ENCODE assay signal across 11 cellular contexts in the genomic region with DNA sequence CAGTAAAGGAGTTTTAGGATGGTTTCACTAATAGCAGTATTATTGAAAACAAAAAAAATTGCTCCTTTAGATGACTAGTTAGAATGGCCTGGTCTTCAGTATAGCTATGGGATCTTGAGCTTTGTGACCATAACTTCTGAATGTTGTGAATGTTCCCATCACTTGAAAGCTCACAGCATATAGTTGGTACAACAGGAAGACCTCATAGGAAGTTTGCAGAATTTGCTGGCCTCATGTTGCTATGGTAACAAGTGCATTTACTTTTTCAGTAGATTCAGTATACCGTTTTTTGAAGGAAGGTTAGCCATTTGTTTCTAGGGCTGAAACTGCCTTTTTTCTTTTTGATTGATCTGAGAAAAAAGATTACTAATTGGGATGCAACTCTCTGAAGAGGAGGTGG. TPM values are rescaled to one million over a fixed set of nuclear protein-coding genes. Genes with fewer than 3 reads are reported as not detected.
A peak's percentile ranks its signal among the peaks of the same experiment; 100 is the strongest.
DNase-seq lines count a peak whose midpoint lies in the region; TF ChIP-seq lines count a peak whose summit lies in the region.
"Had no signal": no experiment of that assay in that cellular context is flagged by ENCODE, and none has a peak within 500 bp of the region (broad histone marks: within the 10 kb centered on the region; RNA-seq: fewer than 3 reads in every experiment).

No MANE protein-coding gene starts in this region.

- no peak overlapping the region for H2AFZ ChIP-seq in MM.1S (ENCODE audit: low read length)

- peaks cover 98% of the 10 kb centered on the region for H3K79me2 ChIP-seq in MM.1S (ENCODE audit: low read length)

- intact Hi-C loops in CD4-positive, alpha-beta memory T cell (cut with micrococcal nuclease): no loop called here
- intact Hi-C loops in CD14-positive monocyte (cut with micrococcal nuclease): no loop called here

- no peak overlapping the region for H3K4me3 ChIP-seq in CD4-positive, alpha-beta memory T cell (ENCODE audit: low read length in 2 of 2)
- no peak overlapping the region for H3K4me3 ChIP-seq in MM.1S (ENCODE audit: low read length)
- no peak overlapping the region for H3K4me3 ChIP-seq in fibroblast of mammary gland (ENCODE audit: control insufficient read depth, low read depth, low read length)
- H3K4me3 ChIP-seq: ascending aorta, SJCRH30 had no signal

- H3K36me3 Mint-ChIP-seq in CD4-positive, alpha-beta memory T cell: peaks cover 4 to 22% of the 10 kb centered on the region in 2 donors
- H3K36me3 Mint-ChIP-seq in CD14-positive monocyte: peaks cover 8 to 17% of the 10 kb centered on the region in 2 donors

- no peaks in the 10 kb centered on the region for H3F3A ChIP-seq in MM.1S (ENCODE audit: insufficient read depth, low read length)

- in situ Hi-C loops in GM13976 (cut with MboI; ENCODE audit: low sequenced_read_pairs, unreplicated experiment): no loop called here

- peaks cover 35% of the 10 kb centered on the region for H4K20me1 ChIP-seq in MM.1S (ENCODE audit: insufficient read depth, low read length)

- no peak overlapping the region for H3K9ac ChIP-seq in MM.1S (ENCODE audit: low read length)

- no peaks in the 10 kb centered on the region for H3K27me3 ChIP-seq in CD4-positive, alpha-beta memory T cell (ENCODE audit: insufficient read depth, low read length)
- no peaks in the 10 kb centered on the region for H3K27me3 ChIP-seq in MM.1S (replicated peaks; ENCODE audit: insufficient read depth, low read length)
- H3K27me3 ChIP-seq: ascending aorta, SJCRH30 had no signal

- CTCF ChIA-PET in CD4-positive, alpha-beta memory T cell (lab: Charles Lee; ENCODE audit: partially characterized antibody): interaction anchor here (0.9 to 1.6 kb wide), 3 partner anchors 9 to 70 kb away, joined by 3 to 8 read pairs (median 6); a partner anchor contains a TSS

- H3K27ac Mint-ChIP-seq in CD4-positive, alpha-beta memory T cell: peak overlapping the region in 6 of 7 donors; percentile 13 to 75 (median 70)
- no peak overlapping the region for H3K27ac Mint-ChIP-seq in CD14-positive monocyte

- H3K4me2 ChIP-seq in MM.1S (ENCODE audit: low read depth, low read length): no peak overlapping the region

- peaks cover 94% of the 10 kb centered on the region for H3K4me1 ChIP-seq in CD4-positive, alpha-beta memory T cell (ENCODE audit: insufficient read depth, low read length)
- H3K4me1 ChIP-seq in MM.1S (ENCODE audit: low read length): no peaks in the 10 kb centered on the region

- peaks cover 48 to 79% (median 65%) of the 10 kb centered on the region in 4 donors for H3K4me1 Mint-ChIP-seq in CD4-positive, alpha-beta memory T cell
- H3K4me1 Mint-ChIP-seq in CD14-positive monocyte: peaks cover 37% of the 10 kb centered on the region

- no peak for TF ChIP-seq CTCF in GM13976 (IDR thresholded peaks at IDR 0.05; ENCODE audit: borderline replicate concordance, control extremely low read depth, extremely low read depth, insufficient read depth, missing control alignments)
- no peak for TF ChIP-seq CTCF in MM.1S (IDR thresholded peaks at IDR 0.05; ENCODE audit: low read length)
- TF ChIP-seq CTCF in fibroblast of mammary gland (conservative IDR thresholded peaks at IDR 0.05; ENCODE audit: control insufficient read depth, insufficient read depth, low read depth, low read length): no peak
- no peak for TF ChIP-seq CTCF in CD14-positive monocyte (IDR thresholded peaks at IDR 0.05)

- no peaks in the 10 kb centered on the region for H3K27me3 Mint-ChIP-seq in CD4-positive, alpha-beta memory T cell
- no peaks in the 10 kb centered on the region for H3K27me3 Mint-ChIP-seq in CD14-positive monocyte (ENCODE audit: low read depth in 3 of 3)

- H3K36me3 ChIP-seq in CD4-positive, alpha-beta memory T cell (ENCODE audit: insufficient read depth, low read length): peaks cover 4% of the 10 kb centered on the region
- H3K36me3 ChIP-seq in MM.1S (replicated peaks; ENCODE audit: insufficient read depth, low read length): no peaks in the 10 kb centered on the region

- peak overlapping the region in 3 of 8 donors; percentile 16 to 54 (median 49) for H3K4me3 Mint-ChIP-seq in CD4-positive, alpha-beta memory T cell
- H3K4me3 Mint-ChIP-seq in CD14-positive monocyte: no peak overlapping the region

- POLR2A ChIA-PET in CD4-positive, alpha-beta memory T cell (lab: Charles Lee; ENCODE audit: partially characterized antibody): interaction anchor here (1.0 to 1.9 kb wide), 2 partner anchors 8 to 70 kb away, joined by 3 to 9 read pairs; a partner anchor contains a TSS

- H3K9me2 ChIP-seq in MM.1S (replicated peaks; ENCODE audit: insufficient read depth, low read length): no peaks in the 10 kb centered on the region

- H3K9me3 Mint-ChIP-seq in CD4-positive, alpha-beta memory T cell: no peaks in the 10 kb centered on the region
- H3K9me3 Mint-ChIP-seq in CD14-positive monocyte: no peaks in the 10 kb centered on the region

- no peak overlapping the region for H3K27ac ChIP-seq in CD4-positive, alpha-beta memory T cell (ENCODE audit: low read depth, low read length)
- H3K27ac ChIP-seq in MM.1S (ENCODE audit: low read length): no peak overlapping the region
- H3K27ac ChIP-seq: ascending aorta, SJCRH30 had no signal

- DNase-seq in CD4-positive, alpha-beta memory T cell: peak; percentile 39 to 65 (median 58)
- peak; percentile 24 for DNase-seq in GM13976 (ENCODE audit: low spot score)
- peak; percentile 25 for DNase-seq in MM.1S
- DNase-seq in fibroblast of mammary gland (ENCODE audit: low read depth): peak; percentile 36
- no peak for DNase-seq in NCI-H774 (lab: John Stamatoyannopoulos, UW)
- DNase-seq in CD14-positive monocyte (ENCODE audit: low spot score): no peak
- no peak for DNase-seq in activated effector memory CD4-positive, alpha-beta T cell treated with anti-CD3 and anti-CD28 coated beads, Interleukin-2, amount 50 U/mL, for 16 hours
- DNase-seq in foreskin melanocyte: no peak
- DNase-seq: NCI-H2171, SJCRH30 had no signal

- no peaks in the 10 kb centered on the region for H3K9me3 ChIP-seq in CD4-positive, alpha-beta memory T cell (ENCODE audit: control insufficient read depth in 1 of 2, low read length in 2 of 2)
- no peaks in the 10 kb centered on the region for H3K9me3 ChIP-seq in MM.1S (replicated peaks; ENCODE audit: insufficient read depth, low read length)
- H3K9me3 ChIP-seq: ascending aorta, SJCRH30 had no signal

RNA-seq across cellular contexts. Expression of a gene that starts 8.3 kb away (rescaled TPM):
- total RNA-seq in CD4-positive, alpha-beta memory T cell: 100 to 1,000 TPM; 115 to 119 TPM
- 10 to 100 TPM in 1 of 2 donors, 1 to 10 TPM in 1; 5.1 to 47.1 TPM for polyA plus RNA-seq in CD4-positive, alpha-beta memory T cell
- 10 to 100 TPM in 1 of 2 donors, 1 to 10 TPM in 1; 5.4 to 13.0 TPM for polyA plus RNA-seq in CD14-positive monocyte

Comparison
In these comparisons a context has a peak if more than half of its experiments do, and no peak if none do; other contexts are left out.
1. DNase-seq: peak in CD4-positive, alpha-beta memory T cell (5 of 5), GM13976 (single experiment), MM.1S (single experiment) and fibroblast of mammary gland (single experiment); none in NCI-H774 (single experiment), CD14-positive monocyte (single experiment), activated effector memory CD4-positive, alpha-beta T cell treated with anti-CD3 and anti-CD28 coated beads, Interleukin-2, amount 50 U/mL, for 16 hours (single experiment) and foreskin melanocyte (single experiment).
2. H3K27ac Mint-ChIP-seq: peak in CD4-positive, alpha-beta memory T cell (6 of 7); none in CD14-positive monocyte (0 of 7).